ENCODE assay signal across 12 cellular contexts in genomic region chr4:145909773-145910172, GRCh38. TPM values are rescaled to one million over a fixed set of nuclear protein-coding genes. Genes with fewer than 3 reads are reported as not detected.
A peak's percentile ranks its signal among the peaks of the same experiment; 100 is the strongest.
DNase-seq lines count a peak whose midpoint lies in the region; ATAC-seq, FAIRE-seq and TF ChIP-seq lines count a peak whose summit lies in the region.
"Had no signal": no experiment of that assay in that cellular context is flagged by ENCODE, and none has a peak within 500 bp of the region (broad histone marks: within the 10 kb centered on the region; RNA-seq: fewer than 3 reads in every experiment).

No MANE protein-coding gene starts in this region.

- no peaks in the 10 kb centered on the region for H3K27me3 ChIP-seq in right lobe of liver
- H3K27me3 ChIP-seq in HepG2 (ENCODE audit: control insufficient read depth in 1 of 2, insufficient read depth in 2 of 2, low read length in 2 of 2): no peaks in the 10 kb centered on the region
- H3K27me3 ChIP-seq in esophagus muscularis mucosa: no peaks in the 10 kb centered on the region
- H3K27me3 ChIP-seq in vagina: no peaks in the 10 kb centered on the region

- H3K27ac ChIP-seq in right lobe of liver (no peak overlapping the region), HepG2 (ENCODE audit: extremely low read length, insufficient read depth, low read length) (no peak overlapping the region), esophagus muscularis mucosa (replicated peaks in 1 of 4) (peak overlapping the region; percentile 48 to 73 (median 71)), vagina (peak overlapping the region; percentile 56)
- H3K27ac ChIP-seq: KMS-11, parathyroid adenoma had no signal

- no peak for DNase-seq in right lobe of liver
- no peak for DNase-seq in HepG2 (ENCODE audit: low spot score)
- no peak for DNase-seq in esophagus muscularis mucosa (ENCODE audit: extremely low spot score)
- no peak for DNase-seq in mesothelial cell of epicardium (ENCODE audit: low spot score in 2 of 2, unreplicated experiment in 2 of 2)
- DNase-seq in vagina (ENCODE audit: extremely low spot score in 2 of 2): no peak
- DNase-seq in posterior vena cava (ENCODE audit: low spot score): no peak
- DNase-seq: NCI-H526 treated with DMSO at 0.1 percent for 48 hours had no signal

- no peak overlapping the region for H3K4me2 ChIP-seq in HepG2 (ENCODE audit: low read depth, low read length)
- H3K4me2 ChIP-seq: KMS-11 had no signal

- no peaks in the 10 kb centered on the region for H3K36me3 ChIP-seq in right lobe of liver
- H3K36me3 ChIP-seq in HepG2 (replicated peaks in 1 of 2; ENCODE audit: control insufficient read depth in 1 of 2, insufficient read depth in 2 of 2, low read length in 2 of 2): no peaks in the 10 kb centered on the region
- H3K36me3 ChIP-seq in esophagus muscularis mucosa: no peaks in the 10 kb centered on the region
- no peaks in the 10 kb centered on the region for H3K36me3 ChIP-seq in vagina

- no peaks in the 10 kb centered on the region for H3K9me3 Mint-ChIP-seq in mesothelial cell of epicardium
- H3K9me3 Mint-ChIP-seq: T-helper 1 cell treated with Interleukin-12 subunit alpha and Interleukin-12 subunit beta and Interleukin-4 antibody, amounts not matched to agents 30 μg/mL and 1 μg/mL, for 36 hours had no signal

- no peak overlapping the region for H3K9ac ChIP-seq in HepG2 (ENCODE audit: insufficient read depth, low read depth, low read length)
- H3K9ac ChIP-seq: KMS-11, parathyroid adenoma had no signal

- TF ChIP-seq EP300 in HepG2 (IDR thresholded peaks at IDR 0.05; ENCODE audit: low read depth in 2 of 2, low read length in 2 of 2): no peak
- no peak for TF ChIP-seq EP300 in HepG2 (CRISPR knock-in tag; IDR thresholded peaks at IDR 0.05; ENCODE audit: borderline replicate concordance)
- TF ChIP-seq EP300 in esophagus muscularis mucosa (IDR thresholded peaks at IDR 0.05): no peak

- H3K27me3 Mint-ChIP-seq in mesothelial cell of epicardium (ENCODE audit: low read depth): no peaks in the 10 kb centered on the region

- 62% methylated on average over 12 of the region's 12 CpGs for WGBS in right lobe of liver (ENCODE audit: insufficient coverage, low coverage, low lambda C conversion rate, missing lambda C conversion rate)
- WGBS in HepG2 (ENCODE audit: low lambda C conversion rate): 95% methylated on average over 12 of the region's 12 CpGs
- 57% methylated on average over 12 of the region's 12 CpGs for WGBS in esophagus muscularis mucosa

- TF ChIP-seq POLR2A in right lobe of liver (IDR thresholded peaks at IDR 0.05) (no peak), HepG2 (IDR thresholded peaks at IDR 0.05; ENCODE audit: insufficient read depth in 1 of 2, low read depth in 2 of 2, low read length in 2 of 2) (no peak), esophagus muscularis mucosa (IDR thresholded peaks at IDR 0.05; ENCODE audit: low read depth) (no peak), vagina (IDR thresholded peaks at IDR 0.05) (no peak)

- peaks cover 59% of the 10 kb centered on the region for H3K4me1 Mint-ChIP-seq in mesothelial cell of epicardium

- no peak for FAIRE-seq in HepG2 (lab: Jason Lieb, UNC)

- H3K4me3 Mint-ChIP-seq in mesothelial cell of epicardium: no peak overlapping the region
- H3K4me3 Mint-ChIP-seq: T-helper 1 cell treated with Interleukin-12 subunit alpha and Interleukin-12 subunit beta and Interleukin-4 antibody, amounts not matched to agents 30 μg/mL and 1 μg/mL, for 36 hours had no signal

- in situ Hi-C loops in HepG2 (cut with HindIII; ENCODE audit: extremely low pct_ligation_motif_present, low pct_unique_long_range_greater_than_20kb): no loop called here

- intact Hi-C loops in right lobe of liver (cut with DNase I) (no loop called here), HepG2 (cut with micrococcal nuclease; ENCODE audit: unreplicated experiment) (no loop called here), esophagus muscularis mucosa (cut with DNase I) (no loop called here), vagina (cut with DNase I) (no loop called here), posterior vena cava (cut with DNase I) (loop anchor here in 1 of 2 donors (5.0 kb wide), 1 partner anchor 457 kb away; no protein-coding TSS in a partner anchor)

- H3K27ac Mint-ChIP-seq in mesothelial cell of epicardium: peak overlapping the region; percentile 23
- H3K27ac Mint-ChIP-seq: T-helper 1 cell treated with Interleukin-12 subunit alpha and Interleukin-12 subunit beta and Interleukin-4 antibody, amounts not matched to agents 30 μg/mL and 1 μg/mL, for 36 hours had no signal

- TF ChIP-seq RAD21 in HepG2 (CRISPR knock-in tag; IDR thresholded peaks at IDR 0.05): no peak

- H3K4me3 ChIP-seq in right lobe of liver (peak overlapping the region in 1 of 3 donors; percentile 12), HepG2 (replicated peaks in 1 of 3; ENCODE audit: insufficient read depth in 1 of 3, low read depth in 2 of 3, low read length in 3 of 3) (no peak overlapping the region), esophagus muscularis mucosa (peak overlapping the region; percentile 42 to 58 (median 49)), vagina (peak overlapping the region; percentile 33 to 43)

- peaks cover 8% of the 10 kb centered on the region for H3K79me2 ChIP-seq in HepG2 (ENCODE audit: insufficient read depth, low read length)
- H3K79me2 ChIP-seq: parathyroid adenoma had no signal

- POLR2A ChIA-PET in HepG2 (lab: Yijun Ruan, JAX): no interaction called here

- H4K20me1 ChIP-seq in HepG2 (ENCODE audit: insufficient read depth, low read length): no peaks in the 10 kb centered on the region

- ATAC-seq in right lobe of liver (peak; percentile 23 to 62 (median 38)), HepG2 (no peak), HG03354 (IDR thresholded peaks at IDR 0.05; ENCODE audit: poor library complexity, severe bottlenecking, unreplicated experiment) (no peak), HG02938 (IDR thresholded peaks at IDR 0.05; ENCODE audit: unreplicated experiment) (no peak)

- peaks cover 10% of the 10 kb centered on the region for H3K36me3 Mint-ChIP-seq in mesothelial cell of epicardium

- H3K4me1 ChIP-seq in right lobe of liver (no peaks in the 10 kb centered on the region), HepG2 (ENCODE audit: insufficient read depth, low read length) (peaks cover 7% of the 10 kb centered on the region), esophagus muscularis mucosa (peaks cover 23 to 49% (median 30%) of the 10 kb centered on the region in 4 donors), vagina (peaks cover 22% of the 10 kb centered on the region)

- H3K9me3 ChIP-seq in right lobe of liver: no peaks in the 10 kb centered on the region
- H3K9me3 ChIP-seq in HepG2 (ENCODE audit: low read length): no peaks in the 10 kb centered on the region
- H3K9me3 ChIP-seq in esophagus muscularis mucosa: no peaks in the 10 kb centered on the region
- H3K9me3 ChIP-seq in vagina: no peaks in the 10 kb centered on the region

- CTCF ChIA-PET in HepG2 (lab: Yijun Ruan, JAX; ENCODE audit: low intra/inter-chr PET ratio, low total read pairs): no interaction called here

- H2AFZ ChIP-seq in HepG2 (ENCODE audit: low read length): no peak overlapping the region
- H2AFZ ChIP-seq: parathyroid adenoma had no signal

- TF ChIP-seq CTCF in right lobe of liver (IDR thresholded peaks at IDR 0.05): no peak
- TF ChIP-seq CTCF in HepG2 (CRISPR knock-in tag; IDR thresholded peaks at IDR 0.05): no peak
- no peak for TF ChIP-seq CTCF in esophagus muscularis mucosa (IDR thresholded peaks at IDR 0.05)
- no peak for TF ChIP-seq CTCF in mesothelial cell of epicardium (IDR thresholded peaks at IDR 0.05; ENCODE audit: unreplicated experiment)
- TF ChIP-seq CTCF in vagina (IDR thresholded peaks at IDR 0.05): no peak

- no TSS peak for BruUV-seq in HepG2 (replicated peaks; lab: Mats Ljungman, UMichigan)

TF ChIP-seq in HepG2, 621 proteins besides CTCF, POLR2A, EP300 and RAD21:
- no peak for TF ChIP-seq ZNF44 (CRISPR knock-in tag; IDR thresholded peaks at IDR 0.05)

RNA-seq across cellular contexts. Expression of gene ZNF827, which starts 28.9 kb away (rescaled TPM):
- total RNA-seq in right lobe of liver (1 to 10 TPM in 1 of 6 experiments, under 1 TPM in 5; 0.28 to 1.6 (median 0.68) TPM), HepG2 (2016; rRNA removed; fragmentation: Illumina TruSeq; extraction: Trizol) (1.8 and 2.8 TPM in 2 replicates), esophagus muscularis mucosa (10 to 100 TPM; 11.1 to 27.2 (median 19.0) TPM), mesothelial cell of epicardium (97.8 to 116 TPM (median 100 TPM) in 3 replicates), vagina (19.2 TPM), posterior vena cava (10 to 100 TPM; 11.3 to 11.9 TPM)
- 4.8 and 6.6 TPM in 2 replicates for total RNA-seq in HepG2 (2016; cell fraction: cytosol; rRNA removed; fragmentation: Illumina TruSeq; extraction: Trizol; ENCODE audit: low read depth)
- 1.6 and 3.1 TPM in 2 replicates for total RNA-seq in HepG2 (2016; cell fraction: insoluble cytoplasmic fraction; rRNA removed; fragmentation: Illumina TruSeq; extraction: Trizol)
- total RNA-seq in HepG2 (2016; cell fraction: membrane; rRNA removed; fragmentation: Illumina TruSeq; extraction: Trizol): 3.7 and 3.8 TPM in 2 replicates
- 11.3 and 11.8 TPM in 2 replicates for total RNA-seq in HepG2 (2016; cell fraction: nucleus; rRNA removed; fragmentation: Illumina TruSeq; extraction: Trizol)
- polyA plus RNA-seq in HepG2 (2011; rRNA removed): 2.8 and 3.9 TPM in 2 replicates
- 2.1 and 3.7 TPM in 2 replicates for polyA plus RNA-seq in HepG2 (2011; cell fraction: cytosol; rRNA removed)
- polyA plus RNA-seq in HepG2 (2011; cell fraction: nucleus; rRNA removed): 22.9 and 29.9 TPM in 2 replicates
- polyA plus RNA-seq in HepG2 (2012): 1.9 and 2.3 TPM in 2 replicates
- polyA plus RNA-seq in HepG2 (2016; cell fraction: cytosol; fragmentation: Illumina TruSeq; extraction: Trizol; ENCODE audit: low read depth): 0.08 and 0.29 TPM in 2 replicates
- 1.8 and 2.7 TPM in 2 replicates for polyA plus RNA-seq in HepG2 (2016; cell fraction: insoluble cytoplasmic fraction; fragmentation: Illumina TruSeq; extraction: Trizol; ENCODE audit: low read depth)
- polyA plus RNA-seq in HepG2 (2016; cell fraction: membrane; fragmentation: Illumina TruSeq; extraction: Trizol; ENCODE audit: low read depth): 0.27 and 0.43 TPM in 2 replicates
- 10.3 and 11.8 TPM in 2 replicates for polyA plus RNA-seq in HepG2 (2016; cell fraction: nucleus; fragmentation: Illumina TruSeq; extraction: Trizol; ENCODE audit: insufficient read depth, low read depth)
- polyA minus RNA-seq in HepG2 (2011; rRNA and poly(A)+ RNA removed; ENCODE audit: low replicate concordance): 13.0 TPM in 1 of 2 replicates, not detected in the other
- 4.4 and 6.9 TPM in 2 replicates for polyA minus RNA-seq in HepG2 (2011; cell fraction: cytosol; rRNA and poly(A)+ RNA removed)
- 37.1 and 39.4 TPM in 2 replicates for polyA minus RNA-seq in HepG2 (2011; cell fraction: nucleus; rRNA and poly(A)+ RNA removed)

Comparison
In these comparisons a context has a peak if more than half of its experiments do, and no peak if none do; other contexts are left out.
1. ATAC-seq: peak in right lobe of liver (4 of 4); none in HepG2 (single experiment), HG03354 (single experiment) and HG02938 (single experiment).
2. H3K27ac ChIP-seq: peak in esophagus muscularis mucosa (4 of 4) and vagina (single experiment); none in right lobe of liver (0 of 3) and HepG2 (single experiment).
3. H3K4me3 ChIP-seq: peak in esophagus muscularis mucosa (4 of 4) and vagina (2 of 2); none in HepG2 (0 of 3).